Comparison of ENCODE assay signal across 8 cellular contexts in genomic region chr12:15322164-15323054, GRCh38. TPM values are rescaled to one million over a fixed set of nuclear protein-coding genes. Genes with fewer than 3 reads are reported as not detected.
A peak's percentile ranks its signal among the peaks of the same experiment; 100 is the strongest.
DNase-seq lines count a peak whose midpoint lies in the region; ATAC-seq and TF ChIP-seq lines count a peak whose summit lies in the region.

Gene PTPRO, plus strand, starts transcription at chr12:15322508.

- no peak within 1 kb of the TSS for H3K27ac Mint-ChIP-seq in Calu3 (ENCODE audit: unreplicated experiment)
- no peak within 1 kb of the TSS for H3K27ac Mint-ChIP-seq in chondrocyte (ENCODE audit: unreplicated experiment)

- H3K4me3 Mint-ChIP-seq in Calu3 (ENCODE audit: low read depth, unreplicated experiment): peak within 1 kb of the TSS; percentile 50
- peak within 1 kb of the TSS; percentile 71 for H3K4me3 Mint-ChIP-seq in chondrocyte (ENCODE audit: unreplicated experiment)

- 1 to 2% methylated on average over 30 to 48 of the region's 69 CpGs for WGBS in mesodermal cell (ENCODE audit: insufficient coverage in 2 of 2), 2 experiments
- 1% methylated on average over 65 to 69 of the region's 69 CpGs for WGBS in aorta, 2 donors

- CTCF ChIA-PET in Calu3 (lab: Charles Lee): no interaction called here

- ATAC-seq in aorta (ENCODE audit: low FRiP score): peak; percentile 69
- no peak for ATAC-seq in activated CD4-positive, CD25-positive, alpha-beta regulatory T cell treated with anti-CD3 and anti-CD28 coated beads, Interleukin-2, amount 50 U/mL, for 24 hours
- no peak for ATAC-seq in HG03025 (IDR thresholded peaks at IDR 0.05; ENCODE audit: low FRiP score, unreplicated experiment)

- H3K9me3 Mint-ChIP-seq in Calu3 (ENCODE audit: low read depth, unreplicated experiment): no peaks in the 10 kb centered on the region
- H3K9me3 Mint-ChIP-seq in chondrocyte (ENCODE audit: low read depth): no peaks in the 10 kb centered on the region

- H3K4me1 Mint-ChIP-seq in Calu3 (ENCODE audit: low read depth, unreplicated experiment) (no peaks in the 10 kb centered on the region), chondrocyte (ENCODE audit: low read depth) (peaks cover 16% of the 10 kb centered on the region)

- no peaks in the 10 kb centered on the region for H3K36me3 ChIP-seq in mesodermal cell (ENCODE audit: control insufficient read depth, insufficient read depth, low read length)
- no peaks in the 10 kb centered on the region for H3K36me3 ChIP-seq in aorta (ENCODE audit: control insufficient read depth in 1 of 2, insufficient read depth in 2 of 2, low read length in 1 of 2)

- no TSS peak for BruUV-seq in Calu3 (replicated peaks; lab: Mats Ljungman, UMichigan)

- H3K4me1 ChIP-seq in mesodermal cell (ENCODE audit: control insufficient read depth, insufficient read depth, low read length, poor library complexity, severe bottlenecking) (no peaks in the 10 kb centered on the region), aorta (ENCODE audit: control insufficient read depth in 1 of 2, insufficient read depth in 2 of 2, low read length in 2 of 2) (no peaks in the 10 kb centered on the region)

- H3K27ac ChIP-seq in mesodermal cell (ENCODE audit: low read depth, low read length, severe bottlenecking): no peak within 1 kb of the TSS
- no peak within 1 kb of the TSS for H3K27ac ChIP-seq in aorta (ENCODE audit: low read depth in 1 of 2, low read length in 2 of 2)

- H3K27me3 Mint-ChIP-seq in Calu3 (ENCODE audit: unreplicated experiment) (peaks cover 49% of the 10 kb centered on the region), chondrocyte (ENCODE audit: low read depth) (peaks cover 31% of the 10 kb centered on the region)

- H3K36me3 Mint-ChIP-seq in Calu3 (ENCODE audit: insufficient read depth, unreplicated experiment): peaks cover 14% of the 10 kb centered on the region
- no peaks in the 10 kb centered on the region for H3K36me3 Mint-ChIP-seq in chondrocyte (ENCODE audit: low read depth)

- peak; percentile 50 for DNase-seq in Calu3
- peak; percentile 51 for DNase-seq in NCI-H128 (lab: John Stamatoyannopoulos, UW; ENCODE audit: unreplicated experiment)
- DNase-seq in chondrocyte (ENCODE audit: low spot score): no peak
- DNase-seq in aorta: peak in 1 of 2 donors; percentile 82
- no peak for DNase-seq in stimulated activated CD4-positive, alpha-beta T cell treated with anti-CD3 and anti-CD28 coated beads, Interleukin-1b, Interleukin-23, amount 100 ng/mL, for 48 hours

- TF ChIP-seq CTCF in Calu3 (IDR thresholded peaks at IDR 0.05; ENCODE audit: unreplicated experiment) (no peak), chondrocyte (IDR thresholded peaks at IDR 0.05) (peak; percentile 42)

- peak within 1 kb of the TSS; percentile 37 for H3K4me3 ChIP-seq in mesodermal cell (ENCODE audit: extremely low read depth, insufficient read depth, low read length, poor library complexity, severe bottlenecking)
- peak within 1 kb of the TSS; percentile 66 to 82 for H3K4me3 ChIP-seq in aorta (ENCODE audit: low read length in 2 of 2)

- H3K27me3 ChIP-seq in aorta (ENCODE audit: control insufficient read depth in 1 of 2, insufficient read depth in 2 of 2, low read length in 1 of 2): no peaks in the 10 kb centered on the region

- H3K9me3 ChIP-seq in mesodermal cell (ENCODE audit: control insufficient read depth, low read length) (no peaks in the 10 kb centered on the region), aorta (ENCODE audit: control insufficient read depth, low read length) (no peaks in the 10 kb centered on the region)

- intact Hi-C loops in Calu3 (cut with micrococcal nuclease; ENCODE audit: unreplicated experiment) (loop anchor here (5.0 kb wide), 1 partner anchor 45 kb away; no protein-coding TSS in a partner anchor), aorta (cut with DNase I) (no loop called here)

RNA-seq across cellular contexts. Expression of gene PTPRO, which starts in this region (rescaled TPM):
- total RNA-seq in Calu3 (2022) (0.24 TPM in 1 of 2 replicates, not detected in the other), chondrocyte (3.0 to 3.9 TPM (median 3.1 TPM) in 3 replicates), aorta (10 to 100 TPM; 11.7 to 16.1 TPM)
- 0.85 TPM for polyA plus RNA-seq in mesodermal cell (2013, experiment 1 of 2)
- 0.56 TPM for polyA plus RNA-seq in mesodermal cell (2013, experiment 2 of 2)
- 1 to 10 TPM; 5.4 to 8.1 TPM for polyA plus RNA-seq in aorta

Comparison
In these comparisons a context has a peak if more than half of its experiments do, and no peak if none do; other contexts are left out.
1. Peak in DNase-seq in Calu3; RNA of the gene not detected or under 1 TPM.